In genomic region chr2:101115664-101116063, GRCh38 we compare ENCODE assay signal across 18 cellular contexts.
"Had no signal": no experiment of that assay in that cellular context is flagged by ENCODE, and none has a peak within 500 bp of the region (broad histone marks: within the 10 kb centered on the region; RNA-seq: fewer than 3 reads in every experiment).

No MANE protein-coding gene starts in this region.

- H3K27ac ChIP-seq: foreskin keratinocyte, neural progenitor cell, ovary had no signal

- DNase-seq: activated CD4-positive, alpha-beta T cell treated with anti-CD3 and anti-CD28 coated beads for 1 hour; activated CD4-positive, alpha-beta T cell treated with anti-CD3 and anti-CD28 coated beads, Interleukin-2, amount 50 U/mL, for 4 hours; activated naive CD4-positive, alpha-beta T cell treated with Interleukin-2 at 50 U/mL for 16 hours; activated T-cell treated with anti-CD3 and anti-CD28 coated beads for 4 hours; anterior cingulate cortex; dermis blood vessel endothelial cell; effector memory CD8-positive, alpha-beta T cell; foreskin keratinocyte; immature natural killer cell; naive B cell; ovary; small intestine; stimulated activated CD4-positive, alpha-beta T cell treated with anti-CD3 and anti-CD28 coated beads, Interleukin-4, amount 100 ng/mL, for 4 hours; stimulated activated CD8-positive, alpha-beta memory T cell treated with anti-CD3 and anti-CD28 coated beads, Interleukin-4, amount 100 ng/mL, for 48 hours; stimulated activated naive CD4-positive, alpha-beta T cell treated with Interleukin-2 at 50 U/mL for 16 hours; SW 1271 had no signal

- H3K36me3 ChIP-seq: neural progenitor cell, ovary had no signal

- H3K9me3 Mint-ChIP-seq: activated T-helper 17 cell treated with anti-CD3 and anti-CD28 coated beads, Interleukin-2, amount 50 U/mL, for 72 hours; effector memory CD8-positive, alpha-beta T cell; immature natural killer cell; neural progenitor cell had no signal

- FAIRE-seq: small intestine had no signal

- H3K4me1 Mint-ChIP-seq: activated T-helper 17 cell treated with anti-CD3 and anti-CD28 coated beads, Interleukin-2, amount 50 U/mL, for 72 hours had no signal

- H3K9me3 ChIP-seq: ovary had no signal

- H3K4me3 Mint-ChIP-seq: activated T-helper 17 cell treated with anti-CD3 and anti-CD28 coated beads, Interleukin-2, amount 50 U/mL, for 72 hours; effector memory CD8-positive, alpha-beta T cell; immature natural killer cell; naive B cell; neural progenitor cell had no signal

- H3K27me3 ChIP-seq: foreskin keratinocyte, neural progenitor cell, ovary had no signal

- H3K4me3 ChIP-seq: neural progenitor cell, ovary had no signal

- H3K36me3 Mint-ChIP-seq: immature natural killer cell, naive B cell, neural progenitor cell had no signal

- H3K27ac Mint-ChIP-seq: activated T-helper 17 cell treated with anti-CD3 and anti-CD28 coated beads, Interleukin-2, amount 50 U/mL, for 72 hours; effector memory CD8-positive, alpha-beta T cell; immature natural killer cell; neural progenitor cell had no signal

- ATAC-seq: activated T-helper 17 cell treated with anti-CD3 and anti-CD28 coated beads, Interleukin-2, amount 50 U/mL, for 72 hours; effector memory CD8-positive, alpha-beta T cell; foreskin keratinocyte had no signal
